8 cellular contexts compared by ENCODE assay signal in genomic region chr3:187738089-187738399, GRCh38. TPM values are rescaled to one million over a fixed set of nuclear protein-coding genes. Genes with fewer than 3 reads are reported as not detected.
DNase-seq lines count a peak whose midpoint lies in the region; ATAC-seq and TF ChIP-seq lines count a peak whose summit lies in the region.

No MANE protein-coding gene starts in this region.

- no peaks in the 10 kb centered on the region for H3K27me3 Mint-ChIP-seq in T-helper 17 cell

- H3K27ac Mint-ChIP-seq in T-helper 17 cell = peak overlapping the region; percentile 99

- DNase-seq in GM12865 (ENCODE audit: low read depth) = no peak
- no peak for DNase-seq in T-helper 17 cell
- DNase-seq in fibroblast of villous mesenchyme (ENCODE audit: low read depth) = no peak
- DNase-seq in retinal pigment epithelial cell (ENCODE audit: low read depth) = no peak
- no peak for DNase-seq in DMS 273 treated with DMSO at 0.1 percent for 48 hours (lab: John Stamatoyannopoulos, UW)
- DNase-seq in NCI-H82 (lab: John Stamatoyannopoulos, UW) = no peak
- DNase-seq in middle frontal gyrus (ENCODE audit: extremely low spot score, low spot score) = no peak

- H3K4me3 Mint-ChIP-seq in T-helper 17 cell = peak overlapping the region; percentile 100

- peaks cover 45% of the 10 kb centered on the region for H3K4me1 Mint-ChIP-seq in T-helper 17 cell

- ATAC-seq in T-helper 17 cell (no peak), GM21360 (IDR thresholded peaks at IDR 0.05; ENCODE audit: unreplicated experiment) (no peak)

- TF ChIP-seq CTCF in GM12865 (IDR thresholded peaks at IDR 0.05; ENCODE audit: insufficient read depth, low read depth, low read length, missing control alignments) (no peak), fibroblast of villous mesenchyme (IDR thresholded peaks at IDR 0.05; ENCODE audit: insufficient read depth, low read depth, low read length) (no peak), retinal pigment epithelial cell (conservative IDR thresholded peaks at IDR 0.05; ENCODE audit: low read depth, low read length) (no peak)

- H3K9me3 ChIP-seq in T-helper 17 cell (ENCODE audit: control insufficient read depth, low read length, poor library complexity, severe bottlenecking) = no peaks in the 10 kb centered on the region

- H3K36me3 Mint-ChIP-seq in T-helper 17 cell (ENCODE audit: low read depth) = no peaks in the 10 kb centered on the region

- H3K4me3 ChIP-seq in GM12865 (ENCODE audit: low read depth, low read length) = peak overlapping the region; percentile 50
- peak overlapping the region; percentile 93 for H3K4me3 ChIP-seq in fibroblast of villous mesenchyme (ENCODE audit: low read depth, low read length)
- peak overlapping the region; percentile 81 for H3K4me3 ChIP-seq in retinal pigment epithelial cell (ENCODE audit: low read length)

RNA-seq across cellular contexts. Expression of gene BCL6, which starts 7.2 kb away (rescaled TPM):
- total RNA-seq in T-helper 17 cell (10 to 100 TPM; 25.8 to 29.7 TPM), fibroblast of villous mesenchyme (17.4 and 26.8 TPM in 2 replicates)

RNA-seq across cellular contexts. Expression of gene RTP2, which starts 35.7 kb away (rescaled TPM):
- total RNA-seq in T-helper 17 cell (not detected), fibroblast of villous mesenchyme (not detected in 2 replicates)
